Comparison of ENCODE assay signal across 9 cellular contexts in the genomic region with DNA sequence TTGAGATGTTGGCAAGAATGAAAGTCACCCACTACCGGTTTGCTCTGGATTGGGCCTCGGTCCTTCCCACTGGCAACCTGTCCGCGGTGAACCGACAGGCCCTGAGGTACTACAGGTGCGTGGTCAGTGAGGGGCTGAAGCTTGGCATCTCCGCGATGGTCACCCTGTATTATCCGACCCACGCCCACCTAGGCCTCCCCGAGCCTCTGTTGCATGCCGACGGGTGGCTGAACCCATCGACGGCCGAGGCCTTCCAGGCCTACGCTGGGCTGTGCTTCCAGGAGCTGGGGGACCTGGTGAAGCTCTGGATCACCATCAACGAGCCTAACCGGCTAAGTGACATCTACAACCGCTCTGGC. TPM values are rescaled to one million over a fixed set of nuclear protein-coding genes. Genes with fewer than 3 reads are reported as not detected.
A peak's percentile ranks its signal among the peaks of the same experiment; 100 is the strongest.
DNase-seq lines count a peak whose midpoint lies in the region; ATAC-seq and TF ChIP-seq lines count a peak whose summit lies in the region.
"Had no signal": no experiment of that assay in that cellular context is flagged by ENCODE, and none has a peak within 500 bp of the region (broad histone marks: within the 10 kb centered on the region; RNA-seq: fewer than 3 reads in every experiment).

No MANE protein-coding gene starts in this region.

- no peak for TF ChIP-seq CTCF in CD4-positive, alpha-beta T cell (IDR thresholded peaks at IDR 0.05)
- TF ChIP-seq CTCF in WTC11 (IDR thresholded peaks at IDR 0.05) (no peak), fibroblast of the aortic adventitia (IDR thresholded peaks at IDR 0.05; ENCODE audit: insufficient read depth, low read length) (no peak), psoas muscle (IDR thresholded peaks at IDR 0.05) (no peak)

- peaks cover 7% of the 10 kb centered on the region for H3K4me1 ChIP-seq in psoas muscle

- peaks cover 9% of the 10 kb centered on the region for H3K4me1 Mint-ChIP-seq in CD4-positive, alpha-beta T cell (ENCODE audit: low read depth)
- peaks cover 27% of the 10 kb centered on the region for H3K4me1 Mint-ChIP-seq in WTC11
- peaks cover 5% of the 10 kb centered on the region for H3K4me1 Mint-ChIP-seq in T-helper 2 cell treated with Interferon-gamma antibody and Interleukin-4, amounts not matched to agents 5 μg/mL and 100 μg/mL, for 36 hours (ENCODE audit: low read depth)

- peak in 1 of 10 experiments; percentile 1 for DNase-seq in CD4-positive, alpha-beta T cell
- DNase-seq in WTC11 (ENCODE audit: low spot score) (no peak), fibroblast of the aortic adventitia (ENCODE audit: low read depth) (no peak), psoas muscle (peak in 1 of 2 donors; percentile 12), left lobe of liver (ENCODE audit: low spot score) (no peak), NCI-H345 treated with DMSO at 0.1 percent for 48 hours (lab: John Stamatoyannopoulos, UW; ENCODE audit: unreplicated experiment) (no peak)
- DNase-seq in T-helper 2 cell treated with Interferon-gamma antibody and Interleukin-4, amounts not matched to agents 5 μg/mL and 100 μg/mL, for 36 hours (ENCODE audit: low spot score) = no peak
- DNase-seq: occipital lobe had no signal

- peaks cover 0 to 36% of the 10 kb centered on the region in 2 donors for H3K36me3 ChIP-seq in psoas muscle (ENCODE audit: insufficient read depth in 1 of 2, low read depth in 1 of 2)

- H3K4me3 Mint-ChIP-seq in CD4-positive, alpha-beta T cell = peak overlapping the region; percentile 76
- H3K4me3 Mint-ChIP-seq in WTC11 = peak overlapping the region; percentile 75
- H3K4me3 Mint-ChIP-seq in T-helper 2 cell treated with Interferon-gamma antibody and Interleukin-4, amounts not matched to agents 5 μg/mL and 100 μg/mL, for 36 hours = no peak overlapping the region

- H3K9me3 ChIP-seq in CD4-positive, alpha-beta T cell (ENCODE audit: control insufficient read depth, low read length) = no peaks in the 10 kb centered on the region
- no peaks in the 10 kb centered on the region for H3K9me3 ChIP-seq in psoas muscle

- no peaks in the 10 kb centered on the region for H3K27me3 Mint-ChIP-seq in CD4-positive, alpha-beta T cell
- 0 out of 2 replicates have a peak, but pooled peaks cover 2% of the 10 kb centered on the region for H3K27me3 Mint-ChIP-seq in WTC11 (ENCODE audit: low read depth)
- H3K27me3 Mint-ChIP-seq in T-helper 2 cell treated with Interferon-gamma antibody and Interleukin-4, amounts not matched to agents 5 μg/mL and 100 μg/mL, for 36 hours (ENCODE audit: low read depth) = no peaks in the 10 kb centered on the region

- H3K36me3 Mint-ChIP-seq in CD4-positive, alpha-beta T cell (ENCODE audit: low read depth) = peaks cover 18% of the 10 kb centered on the region
- peaks cover 10% of the 10 kb centered on the region for H3K36me3 Mint-ChIP-seq in WTC11
- H3K36me3 Mint-ChIP-seq in T-helper 2 cell treated with Interferon-gamma antibody and Interleukin-4, amounts not matched to agents 5 μg/mL and 100 μg/mL, for 36 hours (ENCODE audit: low read depth) = peaks cover 26% of the 10 kb centered on the region

- no peak for ATAC-seq in CD4-positive, alpha-beta T cell (ENCODE audit: poor library complexity)
- ATAC-seq in WTC11 (no peak), psoas muscle (peak in 1 of 4 donors; percentile 25), HG03442 (IDR thresholded peaks at IDR 0.05; ENCODE audit: unreplicated experiment) (no peak), left lobe of liver (no peak)

- 82 to 85% (median 84%) methylated on average over 20 of the region's 20 CpGs for WGBS in psoas muscle, 3 donors

- H3K27ac Mint-ChIP-seq in CD4-positive, alpha-beta T cell = no peak overlapping the region
- H3K27ac Mint-ChIP-seq in WTC11 = peak overlapping the region; percentile 49; the same call in 1 of the 2 replicates
- no peak overlapping the region for H3K27ac Mint-ChIP-seq in T-helper 2 cell treated with Interferon-gamma antibody and Interleukin-4, amounts not matched to agents 5 μg/mL and 100 μg/mL, for 36 hours

- intact Hi-C loops in CD4-positive, alpha-beta T cell (cut with DNase I, micrococcal nuclease) = loop anchor here in 1 of 2 experiments (5.0 kb wide), 1 partner anchor 259 kb away; no protein-coding TSS in a partner anchor
- intact Hi-C loops in psoas muscle (cut with DNase I) = no loop called here

- no peaks in the 10 kb centered on the region for H3K9me3 Mint-ChIP-seq in CD4-positive, alpha-beta T cell
- no peaks in the 10 kb centered on the region for H3K9me3 Mint-ChIP-seq in WTC11
- H3K9me3 Mint-ChIP-seq in T-helper 2 cell treated with Interferon-gamma antibody and Interleukin-4, amounts not matched to agents 5 μg/mL and 100 μg/mL, for 36 hours = no peaks in the 10 kb centered on the region

- POLR2A ChIA-PET in CD4-positive, alpha-beta T cell (lab: Charles Lee) = interaction anchor here (4.5 kb wide), 1 partner anchor 12 kb away, joined by 42 read pairs; a partner anchor contains a TSS
- POLR2A ChIA-PET in WTC11 (lab: Charles Lee) = interaction anchor here (2.0 kb wide), 1 partner anchor 11 kb away, joined by 10 read pairs; a partner anchor contains a TSS

- no peak overlapping the region for H3K27ac ChIP-seq in CD4-positive, alpha-beta T cell (ENCODE audit: low read depth, low read length)
- no peak overlapping the region for H3K27ac ChIP-seq in psoas muscle

- H3K4me3 ChIP-seq in fibroblast of the aortic adventitia (ENCODE audit: low read depth, low read length) = peak overlapping the region; percentile 44
- peak overlapping the region; percentile 53 for H3K4me3 ChIP-seq in psoas muscle

- H3K27me3 ChIP-seq in CD4-positive, alpha-beta T cell (ENCODE audit: control insufficient read depth, insufficient read depth, low read length) = no peaks in the 10 kb centered on the region
- H3K27me3 ChIP-seq in psoas muscle (ENCODE audit: insufficient read depth in 3 of 3, low read length in 2 of 3) = no peaks in the 10 kb centered on the region

- CTCF ChIA-PET in CD4-positive, alpha-beta T cell (lab: Charles Lee) = no interaction called here
- CTCF ChIA-PET in WTC11 (lab: Charles Lee) = interaction anchor here (1.5 to 1.9 kb wide), 2 partner anchors 10 to 80 kb away, joined by 5 to 11 read pairs; a partner anchor contains a TSS

TF ChIP-seq in WTC11, 78 proteins besides CTCF, POLR2A, EP300 and RAD21:
- TF ChIP-seq NR3C1 (CRISPR knock-in tag; conservative IDR thresholded peaks at IDR 0.05; ENCODE audit: low read depth) = no peak
- TF ChIP-seq TCF7 (CRISPR knock-in tag; IDR thresholded peaks at IDR 0.05; ENCODE audit: low read depth) = no peak
- no peak for TF ChIP-seq SMAD4 (CRISPR knock-in tag; IDR thresholded peaks at IDR 0.05)
- TF ChIP-seq FOXK1 (CRISPR knock-in tag; IDR thresholded peaks at IDR 0.05) = no peak
- TF ChIP-seq, protein P1, sequence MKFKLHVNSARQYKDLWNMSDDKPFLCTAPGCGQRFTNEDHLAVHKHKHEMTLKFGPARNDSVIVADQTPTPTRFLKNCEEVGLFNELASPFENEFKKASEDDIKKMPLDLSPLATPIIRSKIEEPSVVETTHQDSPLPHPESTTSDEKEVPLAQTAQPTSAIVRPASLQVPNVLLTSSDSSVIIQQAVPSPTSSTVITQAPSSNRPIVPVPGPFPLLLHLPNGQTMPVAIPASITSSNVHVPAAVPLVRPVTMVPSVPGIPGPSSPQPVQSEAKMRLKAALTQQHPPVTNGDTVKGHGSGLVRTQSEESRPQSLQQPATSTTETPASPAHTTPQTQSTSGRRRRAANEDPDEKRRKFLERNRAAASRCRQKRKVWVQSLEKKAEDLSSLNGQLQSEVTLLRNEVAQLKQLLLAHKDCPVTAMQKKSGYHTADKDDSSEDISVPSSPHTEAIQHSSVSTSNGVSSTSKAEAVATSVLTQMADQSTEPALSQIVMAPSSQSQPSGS (CRISPR knock-in tag; IDR thresholded peaks at IDR 0.05; ENCODE audit: borderline replicate concordance, low read depth) = no peak
- TF ChIP-seq RORB (CRISPR knock-in tag; IDR thresholded peaks at IDR 0.05) = no peak
- TF ChIP-seq, protein P2, sequence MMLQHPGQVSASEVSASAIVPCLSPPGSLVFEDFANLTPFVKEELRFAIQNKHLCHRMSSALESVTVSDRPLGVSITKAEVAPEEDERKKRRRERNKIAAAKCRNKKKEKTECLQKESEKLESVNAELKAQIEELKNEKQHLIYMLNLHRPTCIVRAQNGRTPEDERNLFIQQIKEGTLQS (CRISPR knock-in tag; conservative IDR thresholded peaks at IDR 0.05) = no peak

RNA-seq across cellular contexts. Expression of a gene that starts 12.3 kb away (rescaled TPM):
- 1,000 to 10,000 TPM; 2,639 to 2,826 TPM for total RNA-seq in CD4-positive, alpha-beta T cell
- 1,191 to 1,343 TPM (median 1,328 TPM) in 3 replicates for total RNA-seq in WTC11 (2021)
- total RNA-seq in fibroblast of the aortic adventitia (ENCODE audit: low replicate concordance) = 2,655 and 3,884 TPM in 2 replicates
- total RNA-seq in psoas muscle = 100 to 1,000 TPM; 544 to 925 (median 746) TPM
- 1,000 to 10,000 TPM; 1,313 to 1,653 (median 1,550) TPM for polyA plus RNA-seq in psoas muscle
- total RNA-seq in left lobe of liver = 364 TPM

RNA-seq across cellular contexts. Expression of a gene that starts 12.4 kb away (rescaled TPM):
- 10 to 100 TPM; 10.0 to 10.1 TPM for total RNA-seq in CD4-positive, alpha-beta T cell
- total RNA-seq in WTC11 (2021) = 23.1 to 23.5 TPM (median 23.1 TPM) in 3 replicates
- 9.7 and 15.4 TPM in 2 replicates for total RNA-seq in fibroblast of the aortic adventitia (ENCODE audit: low replicate concordance)
- 10 to 100 TPM; 16.2 to 25.6 (median 17.6) TPM for total RNA-seq in psoas muscle
- 10 to 100 TPM; 18.8 to 21.4 (median 19.6) TPM for polyA plus RNA-seq in psoas muscle
- total RNA-seq in left lobe of liver = 13.7 TPM

RNA-seq across cellular contexts. Expression of a gene that starts 39.7 kb away (rescaled TPM):
- not detected for total RNA-seq in CD4-positive, alpha-beta T cell
- total RNA-seq in WTC11 (2021) (0.09 to 0.14 TPM in 2 of 3 replicates, not detected in the other), fibroblast of the aortic adventitia (ENCODE audit: low replicate concordance) (under 0.01 TPM in 1 of 2 replicates, not detected in the other), psoas muscle (under 1 TPM in 2 of 4 donors, not detected in 2; 0.05 to 0.13 TPM), left lobe of liver (22.0 TPM)
- under 1 TPM; 0.03 to 0.13 (median 0.07) TPM for polyA plus RNA-seq in psoas muscle
- total RNA-seq: occipital lobe had no signal

Comparison
In these comparisons a context has a peak if more than half of its experiments do, and no peak if none do; other contexts are left out.
1. RNA of a gene that starts 39.7 kb away (total RNA-seq): 22.0 TPM in left lobe of liver (single experiment); 0.05 to 0.13 TPM in psoas muscle, not detected in CD4-positive, alpha-beta T cell, 0.09 to 0.14 TPM in WTC11 and under 0.01 TPM in fibroblast of the aortic adventitia; every median in the first group is over 10 times any median in the second.